In genomic region chr17:40303706-40304450, GRCh38 we compare ENCODE assay signal across 10 cellular contexts. TPM values are rescaled to one million over a fixed set of nuclear protein-coding genes. Genes with fewer than 3 reads are reported as not detected.
DNase-seq lines count a peak whose midpoint lies in the region; ATAC-seq and TF ChIP-seq lines count a peak whose summit lies in the region.
"Had no signal": no experiment of that assay in that cellular context is flagged by ENCODE, and none has a peak within 500 bp of the region (broad histone marks: within the 10 kb centered on the region; RNA-seq: fewer than 3 reads in every experiment).

No MANE protein-coding gene starts in this region.

- no peaks in the 10 kb centered on the region for H3K27me3 Mint-ChIP-seq in progenitor cell of endocrine pancreas
- H3K27me3 Mint-ChIP-seq: activated naive CD8-positive, alpha-beta T cell treated with anti-CD3 and anti-CD28 coated beads, Interleukin-2, amount 10 ng/mL, durations not matched to agents 7 days and 5 days had no signal

- peak overlapping the region; percentile 4 for H3K27ac Mint-ChIP-seq in progenitor cell of endocrine pancreas

- H3K4me3 Mint-ChIP-seq in progenitor cell of endocrine pancreas (ENCODE audit: low read depth): no peak overlapping the region
- H3K4me3 Mint-ChIP-seq: activated naive CD8-positive, alpha-beta T cell treated with anti-CD3 and anti-CD28 coated beads, Interleukin-2, amount 10 ng/mL, durations not matched to agents 7 days and 5 days had no signal

- H3K4me1 Mint-ChIP-seq in progenitor cell of endocrine pancreas (ENCODE audit: low read depth): peaks cover 6% of the 10 kb centered on the region

- no peak for TF ChIP-seq CTCF in progenitor cell of endocrine pancreas (IDR thresholded peaks at IDR 0.05; ENCODE audit: unreplicated experiment)

- H3K9me3 Mint-ChIP-seq in progenitor cell of endocrine pancreas (ENCODE audit: low read depth): no peaks in the 10 kb centered on the region
- H3K9me3 Mint-ChIP-seq: activated naive CD8-positive, alpha-beta T cell treated with anti-CD3 and anti-CD28 coated beads, Interleukin-2, amount 10 ng/mL, durations not matched to agents 7 days and 5 days had no signal

- DNase-seq in DMS153 treated with DMSO at 0.1 percent for 48 hours (lab: John Stamatoyannopoulos, UW; ENCODE audit: unreplicated experiment): peak; percentile 29
- peak; percentile 53 for DNase-seq in NCI-H2227 (lab: John Stamatoyannopoulos, UW; ENCODE audit: unreplicated experiment)
- no peak for DNase-seq in progenitor cell of endocrine pancreas (ENCODE audit: low spot score, unreplicated experiment)
- no peak for DNase-seq in UCSD-AML1 (lab: John Stamatoyannopoulos, UW; ENCODE audit: unreplicated experiment)
- no peak for DNase-seq in stimulated activated naive CD4-positive, alpha-beta T cell treated with Interleukin-2 at 50 U/mL for 16 hours (lab: John Stamatoyannopoulos, UW)
- DNase-seq in NCI-H1048 (lab: John Stamatoyannopoulos, UW): no peak
- DNase-seq: activated naive CD8-positive, alpha-beta T cell treated with anti-CD3 and anti-CD28 coated beads, Interleukin-2, amount 10 ng/mL, durations not matched to agents 7 days and 5 days; T1000 had no signal

- peak; percentile 37 for ATAC-seq in esophagus mucosa
- ATAC-seq in GM21447 (IDR thresholded peaks at IDR 0.05; ENCODE audit: unreplicated experiment): no peak

- peaks cover 5% of the 10 kb centered on the region for H3K36me3 Mint-ChIP-seq in progenitor cell of endocrine pancreas (ENCODE audit: insufficient read depth)

RNA-seq across cellular contexts. Expression of gene RARA, which starts 5.1 kb away (rescaled TPM):
- total RNA-seq in esophagus mucosa (8.2 TPM), progenitor cell of endocrine pancreas (50.8 and 51.3 TPM in 2 replicates)

RNA-seq across cellular contexts. Expression of gene CDC6, which starts 16.2 kb away (rescaled TPM):
- total RNA-seq in esophagus mucosa (12.8 TPM), progenitor cell of endocrine pancreas (35.7 and 38.5 TPM in 2 replicates)

Comparison
In these comparisons a context has a peak if more than half of its experiments do, and no peak if none do; other contexts are left out.
1. DNase-seq: peak in DMS153 treated with DMSO at 0.1 percent for 48 hours (single experiment) and NCI-H2227 (single experiment); none in progenitor cell of endocrine pancreas (single experiment), UCSD-AML1 (single experiment), stimulated activated naive CD4-positive, alpha-beta T cell treated with Interleukin-2 at 50 U/mL for 16 hours (single experiment) and NCI-H1048 (single experiment).